Comparison of ENCODE assay signal across 17 cellular contexts in genomic region chr6:144268821-144269220, GRCh38.
"Had no signal": no experiment of that assay in that cellular context is flagged by ENCODE, and none has a peak within 500 bp of the region (broad histone marks: within the 10 kb centered on the region; RNA-seq: fewer than 3 reads in every experiment).

No MANE protein-coding gene starts in this region.

- H3K4me3 Mint-ChIP-seq: naive thymus-derived CD4-positive, alpha-beta T cell; nephron progenitor cell had no signal

- H3K9me3 ChIP-seq: stomach, thoracic aorta, transverse colon had no signal

- H3K4me3 ChIP-seq: coronary artery, dorsolateral prefrontal cortex, hepatocyte, stomach, thoracic aorta, transverse colon had no signal

- H3K27ac ChIP-seq: coronary artery, hepatocyte, stomach, thoracic aorta, transverse colon had no signal

- H3K36me3 ChIP-seq: stomach, thoracic aorta, transverse colon had no signal

- H3K27me3 ChIP-seq: dorsolateral prefrontal cortex, hepatocyte, stomach, transverse colon had no signal

- H3K4me1 Mint-ChIP-seq: naive thymus-derived CD4-positive, alpha-beta T cell had no signal

- DNase-seq: dorsolateral prefrontal cortex; effector CD8-positive, alpha-beta T cell; foreskin fibroblast; head of caudate nucleus; mammary epithelial cell; naive thymus-derived CD4-positive, alpha-beta T cell; nephron progenitor cell; right cardiac atrium; small intestine; stimulated activated CD4-positive, alpha-beta T cell treated with anti-CD3 and anti-CD28 coated beads, Interleukin-12 subunit alpha, Interleukin-12 subunit beta, amount 100 ng/mL, for 4 hours; stimulated activated naive CD4-positive, alpha-beta T cell; stomach; substantia nigra; transverse colon had no signal

- H3K27ac Mint-ChIP-seq: naive thymus-derived CD4-positive, alpha-beta T cell; nephron progenitor cell had no signal
